Comparison of ENCODE assay signal across 1 cellular context in the genomic region with DNA sequence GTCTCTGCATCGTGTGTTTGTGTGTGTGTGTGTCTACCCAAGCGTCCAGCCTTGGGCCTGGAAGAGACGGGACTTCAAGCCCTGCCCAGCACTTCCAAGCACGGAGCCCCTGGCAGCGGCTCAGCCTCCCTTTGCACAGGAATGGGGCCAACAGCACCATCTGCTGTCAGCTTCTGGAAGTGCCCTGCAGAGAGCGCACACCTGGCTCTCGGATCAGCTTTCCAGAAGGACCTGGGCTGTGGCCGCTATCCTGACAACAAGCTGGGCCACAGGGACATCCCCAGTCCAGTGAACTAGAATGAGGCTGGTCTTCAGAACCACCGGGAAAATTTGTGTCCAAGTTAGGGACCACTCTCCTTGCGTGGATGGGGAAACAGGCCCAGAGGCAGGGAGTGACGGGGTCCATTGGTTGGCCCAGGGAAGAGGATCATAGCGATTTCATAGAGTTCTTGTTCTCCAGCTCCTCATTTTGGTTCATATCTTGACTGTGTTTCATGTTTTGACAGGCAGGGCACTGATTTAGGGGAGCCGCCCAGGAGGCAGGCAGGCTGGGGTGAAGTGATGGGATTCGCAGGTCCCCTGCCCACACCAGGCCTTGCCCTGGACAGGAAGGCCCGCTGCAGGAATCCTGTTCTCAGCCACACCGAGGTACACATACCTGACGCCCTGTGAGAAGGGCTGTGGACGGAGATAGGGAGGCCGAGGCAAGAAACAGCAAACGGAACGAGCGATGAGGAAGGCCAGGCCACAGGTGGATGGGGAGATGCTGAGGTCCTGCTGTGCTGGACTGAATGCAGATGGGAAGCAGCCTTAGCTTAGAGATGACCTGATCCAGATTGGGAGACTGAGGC.
TF ChIP-seq lines count a peak whose summit lies in the region.

No MANE protein-coding gene starts in this region.

TF ChIP-seq in K562, 482 proteins besides CTCF, POLR2A, EP300 and RAD21 (continued from another document):
- TF ChIP-seq, protein P1, sequence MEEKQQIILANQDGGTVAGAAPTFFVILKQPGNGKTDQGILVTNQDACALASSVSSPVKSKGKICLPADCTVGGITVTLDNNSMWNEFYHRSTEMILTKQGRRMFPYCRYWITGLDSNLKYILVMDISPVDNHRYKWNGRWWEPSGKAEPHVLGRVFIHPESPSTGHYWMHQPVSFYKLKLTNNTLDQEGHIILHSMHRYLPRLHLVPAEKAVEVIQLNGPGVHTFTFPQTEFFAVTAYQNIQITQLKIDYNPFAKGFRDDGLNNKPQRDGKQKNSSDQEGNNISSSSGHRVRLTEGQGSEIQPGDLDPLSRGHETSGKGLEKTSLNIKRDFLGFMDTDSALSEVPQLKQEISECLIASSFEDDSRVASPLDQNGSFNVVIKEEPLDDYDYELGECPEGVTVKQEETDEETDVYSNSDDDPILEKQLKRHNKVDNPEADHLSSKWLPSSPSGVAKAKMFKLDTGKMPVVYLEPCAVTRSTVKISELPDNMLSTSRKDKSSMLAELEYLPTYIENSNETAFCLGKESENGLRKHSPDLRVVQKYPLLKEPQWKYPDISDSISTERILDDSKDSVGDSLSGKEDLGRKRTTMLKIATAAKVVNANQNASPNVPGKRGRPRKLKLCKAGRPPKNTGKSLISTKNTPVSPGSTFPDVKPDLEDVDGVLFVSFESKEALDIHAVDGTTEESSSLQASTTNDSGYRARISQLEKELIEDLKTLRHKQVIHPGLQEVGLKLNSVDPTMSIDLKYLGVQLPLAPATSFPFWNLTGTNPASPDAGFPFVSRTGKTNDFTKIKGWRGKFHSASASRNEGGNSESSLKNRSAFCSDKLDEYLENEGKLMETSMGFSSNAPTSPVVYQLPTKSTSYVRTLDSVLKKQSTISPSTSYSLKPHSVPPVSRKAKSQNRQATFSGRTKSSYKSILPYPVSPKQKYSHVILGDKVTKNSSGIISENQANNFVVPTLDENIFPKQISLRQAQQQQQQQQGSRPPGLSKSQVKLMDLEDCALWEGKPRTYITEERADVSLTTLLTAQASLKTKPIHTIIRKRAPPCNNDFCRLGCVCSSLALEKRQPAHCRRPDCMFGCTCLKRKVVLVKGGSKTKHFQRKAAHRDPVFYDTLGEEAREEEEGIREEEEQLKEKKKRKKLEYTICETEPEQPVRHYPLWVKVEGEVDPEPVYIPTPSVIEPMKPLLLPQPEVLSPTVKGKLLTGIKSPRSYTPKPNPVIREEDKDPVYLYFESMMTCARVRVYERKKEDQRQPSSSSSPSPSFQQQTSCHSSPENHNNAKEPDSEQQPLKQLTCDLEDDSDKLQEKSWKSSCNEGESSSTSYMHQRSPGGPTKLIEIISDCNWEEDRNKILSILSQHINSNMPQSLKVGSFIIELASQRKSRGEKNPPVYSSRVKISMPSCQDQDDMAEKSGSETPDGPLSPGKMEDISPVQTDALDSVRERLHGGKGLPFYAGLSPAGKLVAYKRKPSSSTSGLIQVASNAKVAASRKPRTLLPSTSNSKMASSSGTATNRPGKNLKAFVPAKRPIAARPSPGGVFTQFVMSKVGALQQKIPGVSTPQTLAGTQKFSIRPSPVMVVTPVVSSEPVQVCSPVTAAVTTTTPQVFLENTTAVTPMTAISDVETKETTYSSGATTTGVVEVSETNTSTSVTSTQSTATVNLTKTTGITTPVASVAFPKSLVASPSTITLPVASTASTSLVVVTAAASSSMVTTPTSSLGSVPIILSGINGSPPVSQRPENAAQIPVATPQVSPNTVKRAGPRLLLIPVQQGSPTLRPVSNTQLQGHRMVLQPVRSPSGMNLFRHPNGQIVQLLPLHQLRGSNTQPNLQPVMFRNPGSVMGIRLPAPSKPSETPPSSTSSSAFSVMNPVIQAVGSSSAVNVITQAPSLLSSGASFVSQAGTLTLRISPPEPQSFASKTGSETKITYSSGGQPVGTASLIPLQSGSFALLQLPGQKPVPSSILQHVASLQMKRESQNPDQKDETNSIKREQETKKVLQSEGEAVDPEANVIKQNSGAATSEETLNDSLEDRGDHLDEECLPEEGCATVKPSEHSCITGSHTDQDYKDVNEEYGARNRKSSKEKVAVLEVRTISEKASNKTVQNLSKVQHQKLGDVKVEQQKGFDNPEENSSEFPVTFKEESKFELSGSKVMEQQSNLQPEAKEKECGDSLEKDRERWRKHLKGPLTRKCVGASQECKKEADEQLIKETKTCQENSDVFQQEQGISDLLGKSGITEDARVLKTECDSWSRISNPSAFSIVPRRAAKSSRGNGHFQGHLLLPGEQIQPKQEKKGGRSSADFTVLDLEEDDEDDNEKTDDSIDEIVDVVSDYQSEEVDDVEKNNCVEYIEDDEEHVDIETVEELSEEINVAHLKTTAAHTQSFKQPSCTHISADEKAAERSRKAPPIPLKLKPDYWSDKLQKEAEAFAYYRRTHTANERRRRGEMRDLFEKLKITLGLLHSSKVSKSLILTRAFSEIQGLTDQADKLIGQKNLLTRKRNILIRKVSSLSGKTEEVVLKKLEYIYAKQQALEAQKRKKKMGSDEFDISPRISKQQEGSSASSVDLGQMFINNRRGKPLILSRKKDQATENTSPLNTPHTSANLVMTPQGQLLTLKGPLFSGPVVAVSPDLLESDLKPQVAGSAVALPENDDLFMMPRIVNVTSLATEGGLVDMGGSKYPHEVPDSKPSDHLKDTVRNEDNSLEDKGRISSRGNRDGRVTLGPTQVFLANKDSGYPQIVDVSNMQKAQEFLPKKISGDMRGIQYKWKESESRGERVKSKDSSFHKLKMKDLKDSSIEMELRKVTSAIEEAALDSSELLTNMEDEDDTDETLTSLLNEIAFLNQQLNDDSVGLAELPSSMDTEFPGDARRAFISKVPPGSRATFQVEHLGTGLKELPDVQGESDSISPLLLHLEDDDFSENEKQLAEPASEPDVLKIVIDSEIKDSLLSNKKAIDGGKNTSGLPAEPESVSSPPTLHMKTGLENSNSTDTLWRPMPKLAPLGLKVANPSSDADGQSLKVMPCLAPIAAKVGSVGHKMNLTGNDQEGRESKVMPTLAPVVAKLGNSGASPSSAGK (IDR thresholded peaks at IDR 0.05): no peak
- TF ChIP-seq ARID2 (IDR thresholded peaks at IDR 0.05) (peak; percentile 70; the same call in 1 of the 2 replicates), BRF1 (IDR thresholded peaks at IDR 0.05; ENCODE audit: borderline replicate concordance, extremely low read depth, insufficient read length) (no peak)
